Comparison of ENCODE assay signal across 17 cellular contexts in genomic region chr15:60363903-60364302, GRCh38. TPM values are rescaled to one million over a fixed set of nuclear protein-coding genes. Genes with fewer than 3 reads are reported as not detected.
DNase-seq lines count a peak whose midpoint lies in the region; ATAC-seq, FAIRE-seq and TF ChIP-seq lines count a peak whose summit lies in the region.
"Had no signal": no experiment of that assay in that cellular context is flagged by ENCODE, and none has a peak within 500 bp of the region (broad histone marks: within the 10 kb centered on the region; RNA-seq: fewer than 3 reads in every experiment).

No MANE protein-coding gene starts in this region.

- in situ Hi-C loops in astrocyte of the spinal cord (cut with HindIII; ENCODE audit: low sequenced_read_pairs), result no loop called here

- H3K27me3 Mint-ChIP-seq in CD4-positive, alpha-beta T cell, result no peaks in the 10 kb centered on the region
- H3K27me3 Mint-ChIP-seq in mesothelial cell of epicardium (ENCODE audit: low read depth), result no peaks in the 10 kb centered on the region
- H3K27me3 Mint-ChIP-seq: activated naive CD8-positive, alpha-beta T cell had no signal

- CTCF ChIA-PET in A549 (lab: Yijun Ruan, JAX), result interaction anchor here (0.7 to 12.0 kb wide), 9 partner anchors 10 to 157 kb away, joined by 3 to 174 read pairs (median 8); partner anchors contain the start of gene ANXA2
- CTCF ChIA-PET in CD4-positive, alpha-beta T cell (lab: Charles Lee), result interaction anchor here (0.6 to 1.9 kb wide), 2 partner anchors 48 to 612 kb away, joined by 3 to 5 read pairs; no protein-coding TSS in a partner anchor

- H3K4me1 ChIP-seq in A549, result peaks cover 76% of the 10 kb centered on the region
- peaks cover 15% of the 10 kb centered on the region for H3K4me1 ChIP-seq in testis
- H3K4me1 ChIP-seq: prostate gland had no signal

- H3K36me3 ChIP-seq in testis (ENCODE audit: low read depth, missing control alignments), result no peaks in the 10 kb centered on the region

- no peak for FAIRE-seq in A549 (lab: Jason Lieb, UNC)
- FAIRE-seq: colon, GM12892, RCC 7860, TTC549 had no signal

- no peaks in the 10 kb centered on the region for H3K9me3 Mint-ChIP-seq in CD4-positive, alpha-beta T cell
- H3K9me3 Mint-ChIP-seq in mesothelial cell of epicardium, result peaks cover 3% of the 10 kb centered on the region

- DNase-seq in A549 (ENCODE audit: low read depth in 1 of 2, low spot score in 1 of 2), result no peak
- DNase-seq in CD4-positive, alpha-beta T cell, result no peak
- DNase-seq in astrocyte of the spinal cord (ENCODE audit: low read depth, low spot score), result peak; percentile 27
- no peak for DNase-seq in mesothelial cell of epicardium (ENCODE audit: low spot score in 2 of 2, unreplicated experiment in 2 of 2)
- no peak for DNase-seq in testis
- DNase-seq in midbrain (lab: John Stamatoyannopoulos, UW), result no peak
- DNase-seq in NCI-H1092 (lab: John Stamatoyannopoulos, UW), result no peak
- DNase-seq: C1 segment of cervical spinal cord; NCI-H446; stimulated activated CD4-positive, alpha-beta T cell treated with anti-CD3 and anti-CD28 coated beads, Interleukin-2, amount 100 ng/mL, for 24 hours had no signal

- peaks cover 19% of the 10 kb centered on the region for H3K4me1 Mint-ChIP-seq in CD4-positive, alpha-beta T cell (ENCODE audit: low read depth)
- peaks cover 60% of the 10 kb centered on the region for H3K4me1 Mint-ChIP-seq in mesothelial cell of epicardium

- peaks cover 59% of the 10 kb centered on the region for H3K36me3 Mint-ChIP-seq in CD4-positive, alpha-beta T cell (ENCODE audit: low read depth)
- peaks cover 55% of the 10 kb centered on the region for H3K36me3 Mint-ChIP-seq in mesothelial cell of epicardium

- H3K9me3 ChIP-seq in A549 (no peaks in the 10 kb centered on the region), testis (no peaks in the 10 kb centered on the region)
- no peaks in the 10 kb centered on the region for H3K9me3 ChIP-seq in CD4-positive, alpha-beta T cell (ENCODE audit: control insufficient read depth, low read length)
- H3K9me3 ChIP-seq: prostate gland had no signal

- no peak for TF ChIP-seq CTCF in A549 (IDR thresholded peaks at IDR 0.05)
- no peak for TF ChIP-seq CTCF in CD4-positive, alpha-beta T cell (IDR thresholded peaks at IDR 0.05)
- no peak for TF ChIP-seq CTCF in astrocyte of the spinal cord (IDR thresholded peaks at IDR 0.05; ENCODE audit: low read depth, low read length)
- no peak for TF ChIP-seq CTCF in mesothelial cell of epicardium (IDR thresholded peaks at IDR 0.05; ENCODE audit: unreplicated experiment)
- no peak for TF ChIP-seq CTCF in testis (IDR thresholded peaks at IDR 0.05)

- H3K4me3 Mint-ChIP-seq in CD4-positive, alpha-beta T cell, result no peak overlapping the region
- H3K4me3 Mint-ChIP-seq in mesothelial cell of epicardium, result no peak overlapping the region
- H3K4me3 Mint-ChIP-seq: activated naive CD8-positive, alpha-beta T cell had no signal

- TF ChIP-seq POLR2A in A549 (IDR thresholded peaks at IDR 0.05; ENCODE audit: low read length), result no peak
- no peak for TF ChIP-seq POLR2A in testis (IDR thresholded peaks at IDR 0.05)

- TF ChIP-seq EP300 in A549 (IDR thresholded peaks at IDR 0.05), result no peak

- WGBS in A549 (ENCODE audit: missing lambda C conversion rate), result 79% methylated on average over 13 of the region's 13 CpGs
- WGBS in testis, 2 donors, result 86 to 93% methylated on average over 13 of the region's 13 CpGs

- intact Hi-C loops in CD4-positive, alpha-beta T cell (cut with DNase I, micrococcal nuclease), result loop anchor here in 1 of 2 experiments (5.0 kb wide), 3 partner anchors 148 to 553 kb away; no protein-coding TSS in a partner anchor
- intact Hi-C loops in testis (cut with DNase I; ENCODE audit: low total_unique reads), result loop anchor here (5.0 kb wide), 1 partner anchor 78 kb away; no protein-coding TSS in a partner anchor

- no peaks in the 10 kb centered on the region for H3K27me3 ChIP-seq in CD4-positive, alpha-beta T cell (ENCODE audit: control insufficient read depth, insufficient read depth, low read length)
- H3K27me3 ChIP-seq in testis, result no peaks in the 10 kb centered on the region

- H3K27ac Mint-ChIP-seq in CD4-positive, alpha-beta T cell, result peak overlapping the region; percentile 61
- peak overlapping the region; percentile 89 for H3K27ac Mint-ChIP-seq in mesothelial cell of epicardium
- H3K27ac Mint-ChIP-seq: activated naive CD8-positive, alpha-beta T cell had no signal

- ATAC-seq in A549 (peak; percentile 18 to 21; a peak in 5 of 6 replicates), GM21423 (IDR thresholded peaks at IDR 0.05; ENCODE audit: unreplicated experiment) (no peak)
- ATAC-seq in CD4-positive, alpha-beta T cell (ENCODE audit: poor library complexity), result no peak

- peak overlapping the region; percentile 75 to 86 for H3K27ac ChIP-seq in A549
- H3K27ac ChIP-seq in CD4-positive, alpha-beta T cell (ENCODE audit: low read depth, low read length), result no peak overlapping the region
- H3K27ac ChIP-seq in testis, result peak overlapping the region in 1 of 2 donors; percentile 24

- POLR2A ChIA-PET in A549 (lab: Yijun Ruan, JAX), result interaction anchor here (0.6 to 5.9 kb wide), 6 partner anchors 11 to 35 kb away, joined by 3 to 75 read pairs (median 4); no protein-coding TSS in a partner anchor
- POLR2A ChIA-PET in CD4-positive, alpha-beta T cell (lab: Charles Lee), result interaction anchor here (0.7 to 1.3 kb wide), 2 partner anchors 33 to 34 kb away, joined by 3 to 4 read pairs; no protein-coding TSS in a partner anchor

- no peak for TF ChIP-seq RAD21 in A549 (conservative IDR thresholded peaks at IDR 0.05 in 1 of 2, IDR thresholded peaks at IDR 0.05 in 1 of 2)

- H3K4me3 ChIP-seq in A549, result no peak overlapping the region; the same call in 2 of the 3 replicates
- no peak overlapping the region for H3K4me3 ChIP-seq in astrocyte of the spinal cord (ENCODE audit: low read depth, low read length)
- no peak overlapping the region for H3K4me3 ChIP-seq in testis
- H3K4me3 ChIP-seq: prostate gland had no signal

- peak overlapping the region; percentile 68 for H3K4me2 ChIP-seq in A549

TF ChIP-seq in A549, 52 proteins besides CTCF, POLR2A, EP300 and RAD21:
- TF ChIP-seq, protein P1, sequence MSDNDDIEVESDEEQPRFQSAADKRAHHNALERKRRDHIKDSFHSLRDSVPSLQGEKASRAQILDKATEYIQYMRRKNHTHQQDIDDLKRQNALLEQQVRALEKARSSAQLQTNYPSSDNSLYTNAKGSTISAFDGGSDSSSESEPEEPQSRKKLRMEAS (IDR thresholded peaks at IDR 0.05), result 0 out of 2 replicates have a peak, but pooled peaks have one; percentile 38
- TF ChIP-seq JUN (IDR thresholded peaks at IDR 0.05) (peak in 1 of 2 experiments; percentile 52; a peak in 2 of 5 replicates), EHF (CRISPR knock-in tag; IDR thresholded peaks at IDR 0.05) (no peak)

RNA-seq across cellular contexts. Expression of gene ANXA2, which starts 33.9 kb away (rescaled TPM):
- polyA plus RNA-seq in A549 (2011; rRNA removed) (5,725 and 5,746 TPM in 2 replicates), A549 (2017; fragmentation: RNase III; extraction: RNeasy Plus Mini Kit Qiagen cat#74134 plus additional on column Dnase treatment) (4,707 to 5,021 TPM (median 4,900 TPM) in 3 replicates), testis (ENCODE audit: insufficient read depth, low read depth, low replicate concordance) (388 TPM)
- polyA plus RNA-seq in A549 (2012; cell fraction: cytosol; rRNA removed), result 4,340 and 4,409 TPM in 2 replicates
- 2,599 and 4,127 TPM in 2 replicates for polyA plus RNA-seq in A549 (2012; cell fraction: nucleus; rRNA removed)
- polyA minus RNA-seq in A549 (2011; rRNA and poly(A)+ RNA removed), result 4,094 and 4,183 TPM in 2 replicates
- total RNA-seq in CD4-positive, alpha-beta T cell, result 10 to 100 TPM; 70.8 to 74.5 TPM
- total RNA-seq in mesothelial cell of epicardium (1,031 to 1,044 TPM (median 1,040 TPM) in 3 replicates), testis (100 to 1,000 TPM; 199 to 226 TPM)

Comparison
In these comparisons a context has a peak if more than half of its experiments do, and no peak if none do; other contexts are left out.
1. ATAC-seq: peak in A549 (2 of 2); none in CD4-positive, alpha-beta T cell (single experiment) and GM21423 (single experiment).